1 cellular context compared by ENCODE assay signal in genomic region chr1:26162220-26162703, GRCh38.
TF ChIP-seq lines count a peak whose summit lies in the region.

No MANE protein-coding gene starts in this region.

TF ChIP-seq in H1, 55 proteins besides CTCF, POLR2A, EP300 and RAD21:
- TF ChIP-seq SP1 (IDR thresholded peaks at IDR 0.05; ENCODE audit: low read depth, low read length) (no peak), SUZ12 (IDR thresholded peaks at IDR 0.05; ENCODE audit: low read length) (peak; percentile 56), RNF2 (IDR thresholded peaks at IDR 0.05; ENCODE audit: borderline replicate concordance, low read depth, low read length, missing control alignments, poor library complexity, severe bottlenecking) (peak; percentile 30)
TF ChIP-seq in H1: peak in this region for 2.
